In the genomic region with DNA sequence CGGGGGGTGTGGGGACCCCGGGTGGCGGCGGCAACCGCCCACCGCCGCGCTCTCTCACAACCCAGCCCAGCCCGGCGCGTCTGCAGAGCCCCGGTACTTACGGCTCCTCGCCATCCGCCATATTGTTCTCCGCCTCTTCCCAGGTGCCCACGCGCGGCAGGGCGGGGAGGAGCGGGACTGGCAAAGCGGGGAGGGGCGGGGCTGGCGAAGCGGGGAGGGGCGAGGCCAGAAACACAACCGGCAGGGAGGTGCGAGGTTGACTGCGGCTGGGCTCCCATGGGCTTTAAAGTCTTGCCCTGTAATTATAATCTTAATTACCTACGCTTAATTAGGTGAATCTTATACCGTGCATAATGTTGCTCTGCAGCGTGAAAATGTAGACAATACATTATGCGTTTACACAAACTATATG, we compare ENCODE assay signal across 8 cellular contexts. TPM values are rescaled to one million over a fixed set of nuclear protein-coding genes. Genes with fewer than 3 reads are reported as not detected.
DNase-seq lines count a peak whose midpoint lies in the region; ATAC-seq, FAIRE-seq and TF ChIP-seq lines count a peak whose summit lies in the region.

A gene (minus strand): TSS at position 133 of the 412 bp plus-strand sequence. CDS start 12 bp downstream, at position 121.

- peaks cover 45% of the 10 kb centered on the region for H3K4me1 ChIP-seq in ACC112 (ENCODE audit: control insufficient read depth, insufficient read depth, low read length, unreplicated experiment)
- peaks cover 42% of the 10 kb centered on the region for H3K4me1 ChIP-seq in keratinocyte (ENCODE audit: control insufficient read depth, extremely low read depth, insufficient read depth, low read length)

- H3K4me1 Mint-ChIP-seq in central memory CD8-positive, alpha-beta T cell, result peaks cover 59% of the 10 kb centered on the region

- peak within 1 kb of the TSS; percentile 52 for H2AFZ ChIP-seq in ACC112 (ENCODE audit: low read length, unreplicated experiment)
- peak within 1 kb of the TSS; percentile 53 for H2AFZ ChIP-seq in keratinocyte (ENCODE audit: control insufficient read depth, low read length)

- H3K27me3 Mint-ChIP-seq in central memory CD8-positive, alpha-beta T cell, result no peaks in the 10 kb centered on the region

- H3K4me2 ChIP-seq in keratinocyte (ENCODE audit: control insufficient read depth, extremely low read depth, insufficient read depth, low read depth, low read length), result peak within 1 kb of the TSS; percentile 86

- H3K36me3 ChIP-seq in ACC112 (ENCODE audit: insufficient read depth, low read length) (no peaks in the 10 kb centered on the region), keratinocyte (ENCODE audit: control insufficient read depth in 2 of 2, extremely low read depth in 1 of 2, insufficient read depth in 2 of 2, low read length in 2 of 2) (no peaks in the 10 kb centered on the region)

- no peak for TF ChIP-seq CTCF in keratinocyte (optimal IDR thresholded peaks at IDR 0.05 in 1 of 3, IDR thresholded peaks at IDR 0.05 in 1 of 3, conservative IDR thresholded peaks at IDR 0.05 in 1 of 3; ENCODE audit: extremely low read depth in 1 of 3, insufficient read depth in 2 of 3, low read length in 3 of 3)

- H3K27ac ChIP-seq in ACC112 (ENCODE audit: low read depth, low read length), result no peak within 1 kb of the TSS; the same call in none of the 2 replicates
- H3K27ac ChIP-seq in keratinocyte (ENCODE audit: control insufficient read depth, insufficient read depth, low read length), result peak within 1 kb of the TSS; percentile 68

- peak within 1 kb of the TSS; percentile 89 for H3K9ac ChIP-seq in keratinocyte (ENCODE audit: control insufficient read depth, extremely low read depth, insufficient read depth, low read length)

- no peaks in the 10 kb centered on the region for H4K20me1 ChIP-seq in keratinocyte (ENCODE audit: control insufficient read depth, extremely low read depth, insufficient read depth, low read length)

- FAIRE-seq in keratinocyte (lab: Jason Lieb, UNC), result peak; percentile 5

- no peaks in the 10 kb centered on the region for H3K9me3 ChIP-seq in keratinocyte (ENCODE audit: control insufficient read depth, low read depth, low read length)

- H3K9me3 Mint-ChIP-seq in central memory CD8-positive, alpha-beta T cell, result no peaks in the 10 kb centered on the region

- H3K27me3 ChIP-seq in ACC112 (ENCODE audit: insufficient read depth, low read length) (no peaks in the 10 kb centered on the region), keratinocyte (ENCODE audit: control insufficient read depth, extremely low read depth, insufficient read depth, low read length) (no peaks in the 10 kb centered on the region)

- no peaks in the 10 kb centered on the region for H3K9me1 ChIP-seq in keratinocyte (ENCODE audit: control insufficient read depth, extremely low read depth, insufficient read depth, low read length)

- dilution Hi-C loops in keratinocyte (cut with MboI; ENCODE audit: extremely low pct_ligation_motif_present, low sequenced_read_pairs), result no loop called here

- DNase-seq in NCI-H345 treated with DMSO at 0.1 percent for 48 hours (lab: John Stamatoyannopoulos, UW; ENCODE audit: unreplicated experiment), result peak; percentile 54
- DNase-seq in central memory CD8-positive, alpha-beta T cell (ENCODE audit: low spot score in 2 of 2), result peak; percentile 60 to 75
- DNase-seq in keratinocyte (ENCODE audit: low read depth, low spot score), result no peak
- peak; percentile 86 to 96 (median 89) for DNase-seq in stimulated activated CD4-positive, alpha-beta T cell treated with anti-CD3 and anti-CD28 coated beads, Interleukin-12 subunit alpha, Interleukin-12 subunit beta, amount 100 ng/mL, for 48 hours (ENCODE audit: low read depth in 2 of 3, low spot score in 1 of 3)

- H3K79me2 ChIP-seq in ACC112 (ENCODE audit: control insufficient read depth, insufficient read depth, low read length, unreplicated experiment) (peaks cover 38% of the 10 kb centered on the region), keratinocyte (ENCODE audit: control insufficient read depth, insufficient read depth, low read length) (peaks cover 34% of the 10 kb centered on the region)

- H3K4me3 ChIP-seq in ACC112 (ENCODE audit: low read depth, low read length) (peak within 1 kb of the TSS; percentile 95), keratinocyte (ENCODE audit: control insufficient read depth in 2 of 3, extremely low read depth in 1 of 3, insufficient read depth in 2 of 3, low read depth in 1 of 3, low read length in 3 of 3) (peak within 1 kb of the TSS; percentile 72 to 96 (median 90))

- H3K4me3 Mint-ChIP-seq in central memory CD8-positive, alpha-beta T cell, result peak within 1 kb of the TSS; percentile 80

- peak within 1 kb of the TSS; percentile 77 for H3K27ac Mint-ChIP-seq in central memory CD8-positive, alpha-beta T cell (ENCODE audit: low read depth)

- ATAC-seq in GM18868 (IDR thresholded peaks at IDR 0.05; ENCODE audit: unreplicated experiment), result peak; percentile 45
- ATAC-seq in HG03135 (IDR thresholded peaks at IDR 0.05; ENCODE audit: unreplicated experiment), result peak; percentile 57
- ATAC-seq in activated CD4-positive, CD25-positive, alpha-beta regulatory T cell treated with anti-CD3 and anti-CD28 coated beads, Interleukin-2, amount 50 U/mL, for 24 hours, result peak; percentile 46 to 52
- ATAC-seq in central memory CD8-positive, alpha-beta T cell (replicated peaks; ENCODE audit: extremely low read depth, poor library complexity, severe bottlenecking), result peak; percentile 69

- H3K36me3 Mint-ChIP-seq in central memory CD8-positive, alpha-beta T cell (ENCODE audit: insufficient read depth), result peaks cover 26% of the 10 kb centered on the region

RNA-seq across cellular contexts. Expression of the gene that starts here (rescaled TPM):
- 72.0 to 125 TPM (median 81.7 TPM) in 3 replicates for polyA plus RNA-seq in keratinocyte
- polyA plus RNA-seq in keratinocyte (2011; ENCODE audit: low read depth), result 35.4 TPM
- polyA plus RNA-seq in keratinocyte (2011; cell fraction: cytosol; rRNA removed), result 50.4 and 100 TPM in 2 replicates
- 95.3 and 116 TPM in 2 replicates for polyA plus RNA-seq in keratinocyte (2011; cell fraction: nucleus; rRNA removed)
- 44.4 and 66.0 TPM in 2 replicates for polyA plus RNA-seq in keratinocyte (2012; ENCODE audit: low replicate concordance)
- 13.0 to 45.9 TPM (median 30.9 TPM) in 3 replicates for polyA minus RNA-seq in keratinocyte
- 38.8 TPM for polyA minus RNA-seq in keratinocyte (2011; cell fraction: cytosol; rRNA and poly(A)+ RNA removed)
- 30.7 and 47.9 TPM in 2 replicates for polyA minus RNA-seq in keratinocyte (2011; cell fraction: nucleus; rRNA and poly(A)+ RNA removed)
